ENCODE assay signal across 1 cellular context in the genomic region with DNA sequence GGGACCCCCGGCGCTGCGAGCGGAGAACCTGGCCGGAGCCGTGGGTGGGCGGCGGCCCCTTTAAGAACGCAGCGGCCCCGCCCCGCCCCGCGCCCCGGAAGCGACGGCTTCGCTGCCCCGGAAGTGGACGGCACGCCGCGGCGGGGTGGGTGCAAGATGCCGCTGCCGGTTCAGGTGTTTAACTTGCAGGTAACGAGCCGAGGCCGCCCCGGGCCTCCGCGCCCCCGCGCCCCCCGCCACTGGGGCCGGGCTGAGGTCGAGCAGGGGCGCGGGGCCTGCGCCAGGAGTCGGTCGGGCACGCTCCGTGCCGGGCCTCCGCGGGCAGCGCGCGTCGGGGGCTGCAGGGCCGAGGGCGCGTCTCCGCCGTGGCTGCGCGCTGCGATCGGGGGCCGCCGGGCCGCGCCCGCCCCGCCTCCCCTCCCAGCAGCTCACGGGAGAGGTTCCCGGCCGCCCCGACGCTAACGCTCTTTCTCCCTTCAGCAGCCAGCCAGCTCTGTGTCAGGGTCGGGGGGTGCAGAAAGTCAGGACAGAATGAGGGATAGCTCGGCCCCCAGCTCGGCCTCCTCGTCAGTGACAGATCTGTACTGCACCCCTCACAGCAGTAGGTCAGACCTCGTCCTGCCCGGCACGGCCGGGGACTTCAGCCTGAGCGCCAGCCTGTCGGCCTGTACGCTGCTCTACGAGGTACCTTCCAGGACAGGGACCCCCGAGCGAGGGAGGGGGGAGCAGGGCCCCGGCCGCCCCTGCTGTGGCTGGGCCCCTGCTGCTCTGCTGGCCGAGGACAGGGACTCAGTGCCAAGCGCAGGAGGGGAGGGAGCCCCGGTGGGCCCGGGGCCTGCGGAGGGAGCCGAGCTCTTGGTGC.
TF ChIP-seq lines count a peak whose summit lies in the region.

A gene (plus strand): TSS at position 123 of the 862 bp plus-strand sequence. CDS start 34 bp downstream, at position 157.
A gene with protein sequence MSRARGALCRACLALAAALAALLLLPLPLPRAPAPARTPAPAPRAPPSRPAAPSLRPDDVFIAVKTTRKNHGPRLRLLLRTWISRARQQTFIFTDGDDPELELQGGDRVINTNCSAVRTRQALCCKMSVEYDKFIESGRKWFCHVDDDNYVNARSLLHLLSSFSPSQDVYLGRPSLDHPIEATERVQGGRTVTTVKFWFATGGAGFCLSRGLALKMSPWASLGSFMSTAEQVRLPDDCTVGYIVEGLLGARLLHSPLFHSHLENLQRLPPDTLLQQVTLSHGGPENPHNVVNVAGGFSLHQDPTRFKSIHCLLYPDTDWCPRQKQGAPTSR (minus strand): TSS at position 36 of the 862 bp plus-strand sequence. CDS start 45 bp downstream, outside the sequence.

TF ChIP-seq in K562, 482 proteins besides CTCF, POLR2A, EP300 and RAD21 (continued from another document and continues in another):
- TF ChIP-seq, protein P1, sequence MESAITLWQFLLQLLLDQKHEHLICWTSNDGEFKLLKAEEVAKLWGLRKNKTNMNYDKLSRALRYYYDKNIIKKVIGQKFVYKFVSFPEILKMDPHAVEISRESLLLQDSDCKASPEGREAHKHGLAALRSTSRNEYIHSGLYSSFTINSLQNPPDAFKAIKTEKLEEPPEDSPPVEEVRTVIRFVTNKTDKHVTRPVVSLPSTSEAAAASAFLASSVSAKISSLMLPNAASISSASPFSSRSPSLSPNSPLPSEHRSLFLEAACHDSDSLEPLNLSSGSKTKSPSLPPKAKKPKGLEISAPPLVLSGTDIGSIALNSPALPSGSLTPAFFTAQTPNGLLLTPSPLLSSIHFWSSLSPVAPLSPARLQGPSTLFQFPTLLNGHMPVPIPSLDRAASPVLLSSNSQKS (CRISPR knock-in tag; IDR thresholded peaks at IDR 0.05): no peak
- TF ChIP-seq NR2C1 (IDR thresholded peaks at IDR 0.05): peak; percentile 95
- peak; percentile 96 for TF ChIP-seq NR2C1 (tag; IDR thresholded peaks at IDR 0.05)
- TF ChIP-seq, protein P2, sequence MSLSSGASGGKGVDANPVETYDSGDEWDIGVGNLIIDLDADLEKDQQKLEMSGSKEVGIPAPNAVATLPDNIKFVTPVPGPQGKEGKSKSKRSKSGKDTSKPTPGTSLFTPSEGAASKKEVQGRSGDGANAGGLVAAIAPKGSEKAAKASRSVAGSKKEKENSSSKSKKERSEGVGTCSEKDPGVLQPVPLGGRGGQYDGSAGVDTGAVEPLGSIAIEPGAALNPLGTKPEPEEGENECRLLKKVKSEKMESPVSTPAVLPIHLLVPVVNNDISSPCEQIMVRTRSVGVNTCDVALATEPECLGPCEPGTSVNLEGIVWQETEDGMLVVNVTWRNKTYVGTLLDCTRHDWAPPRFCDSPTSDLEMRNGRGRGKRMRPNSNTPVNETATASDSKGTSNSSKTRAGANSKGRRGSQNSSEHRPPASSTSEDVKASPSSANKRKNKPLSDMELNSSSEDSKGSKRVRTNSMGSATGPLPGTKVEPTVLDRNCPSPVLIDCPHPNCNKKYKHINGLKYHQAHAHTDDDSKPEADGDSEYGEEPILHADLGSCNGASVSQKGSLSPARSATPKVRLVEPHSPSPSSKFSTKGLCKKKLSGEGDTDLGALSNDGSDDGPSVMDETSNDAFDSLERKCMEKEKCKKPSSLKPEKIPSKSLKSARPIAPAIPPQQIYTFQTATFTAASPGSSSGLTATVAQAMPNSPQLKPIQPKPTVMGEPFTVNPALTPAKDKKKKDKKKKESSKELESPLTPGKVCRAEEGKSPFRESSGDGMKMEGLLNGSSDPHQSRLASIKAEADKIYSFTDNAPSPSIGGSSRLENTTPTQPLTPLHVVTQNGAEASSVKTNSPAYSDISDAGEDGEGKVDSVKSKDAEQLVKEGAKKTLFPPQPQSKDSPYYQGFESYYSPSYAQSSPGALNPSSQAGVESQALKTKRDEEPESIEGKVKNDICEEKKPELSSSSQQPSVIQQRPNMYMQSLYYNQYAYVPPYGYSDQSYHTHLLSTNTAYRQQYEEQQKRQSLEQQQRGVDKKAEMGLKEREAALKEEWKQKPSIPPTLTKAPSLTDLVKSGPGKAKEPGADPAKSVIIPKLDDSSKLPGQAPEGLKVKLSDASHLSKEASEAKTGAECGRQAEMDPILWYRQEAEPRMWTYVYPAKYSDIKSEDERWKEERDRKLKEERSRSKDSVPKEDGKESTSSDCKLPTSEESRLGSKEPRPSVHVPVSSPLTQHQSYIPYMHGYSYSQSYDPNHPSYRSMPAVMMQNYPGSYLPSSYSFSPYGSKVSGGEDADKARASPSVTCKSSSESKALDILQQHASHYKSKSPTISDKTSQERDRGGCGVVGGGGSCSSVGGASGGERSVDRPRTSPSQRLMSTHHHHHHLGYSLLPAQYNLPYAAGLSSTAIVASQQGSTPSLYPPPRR (CRISPR knock-in tag; IDR thresholded peaks at IDR 0.05; ENCODE audit: borderline replicate concordance): no peak
- TF ChIP-seq FOXM1 (IDR thresholded peaks at IDR 0.05; ENCODE audit: low read depth): no peak
- 0 out of 2 replicates have a peak, but pooled peaks have one; percentile 42 for TF ChIP-seq FOXM1 (CRISPR knock-in tag; IDR thresholded peaks at IDR 0.05; ENCODE audit: low read depth)
- TF ChIP-seq, protein P3, sequence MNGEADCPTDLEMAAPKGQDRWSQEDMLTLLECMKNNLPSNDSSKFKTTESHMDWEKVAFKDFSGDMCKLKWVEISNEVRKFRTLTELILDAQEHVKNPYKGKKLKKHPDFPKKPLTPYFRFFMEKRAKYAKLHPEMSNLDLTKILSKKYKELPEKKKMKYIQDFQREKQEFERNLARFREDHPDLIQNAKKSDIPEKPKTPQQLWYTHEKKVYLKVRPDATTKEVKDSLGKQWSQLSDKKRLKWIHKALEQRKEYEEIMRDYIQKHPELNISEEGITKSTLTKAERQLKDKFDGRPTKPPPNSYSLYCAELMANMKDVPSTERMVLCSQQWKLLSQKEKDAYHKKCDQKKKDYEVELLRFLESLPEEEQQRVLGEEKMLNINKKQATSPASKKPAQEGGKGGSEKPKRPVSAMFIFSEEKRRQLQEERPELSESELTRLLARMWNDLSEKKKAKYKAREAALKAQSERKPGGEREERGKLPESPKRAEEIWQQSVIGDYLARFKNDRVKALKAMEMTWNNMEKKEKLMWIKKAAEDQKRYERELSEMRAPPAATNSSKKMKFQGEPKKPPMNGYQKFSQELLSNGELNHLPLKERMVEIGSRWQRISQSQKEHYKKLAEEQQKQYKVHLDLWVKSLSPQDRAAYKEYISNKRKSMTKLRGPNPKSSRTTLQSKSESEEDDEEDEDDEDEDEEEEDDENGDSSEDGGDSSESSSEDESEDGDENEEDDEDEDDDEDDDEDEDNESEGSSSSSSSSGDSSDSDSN (IDR thresholded peaks at IDR 0.05; ENCODE audit: borderline replicate concordance in 1 of 2, low read depth in 2 of 2, low read length in 2 of 2): no peak
- TF ChIP-seq, protein P4, sequence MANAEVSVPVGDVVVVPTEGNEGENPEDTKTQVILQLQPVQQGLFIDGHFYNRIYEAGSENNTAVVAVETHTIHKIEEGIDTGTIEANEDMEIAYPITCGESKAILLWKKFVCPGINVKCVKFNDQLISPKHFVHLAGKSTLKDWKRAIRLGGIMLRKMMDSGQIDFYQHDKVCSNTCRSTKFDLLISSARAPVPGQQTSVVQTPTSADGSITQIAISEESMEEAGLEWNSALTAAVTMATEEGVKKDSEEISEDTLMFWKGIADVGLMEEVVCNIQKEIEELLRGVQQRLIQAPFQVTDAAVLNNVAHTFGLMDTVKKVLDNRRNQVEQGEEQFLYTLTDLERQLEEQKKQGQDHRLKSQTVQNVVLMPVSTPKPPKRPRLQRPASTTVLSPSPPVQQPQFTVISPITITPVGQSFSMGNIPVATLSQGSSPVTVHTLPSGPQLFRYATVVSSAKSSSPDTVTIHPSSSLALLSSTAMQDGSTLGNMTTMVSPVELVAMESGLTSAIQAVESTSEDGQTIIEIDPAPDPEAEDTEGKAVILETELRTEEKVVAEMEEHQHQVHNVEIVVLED (CRISPR knock-in tag; IDR thresholded peaks at IDR 0.05): peak; percentile 82
- peak; percentile 93 for TF ChIP-seq SIN3B (IDR thresholded peaks at IDR 0.05; ENCODE audit: low read depth)
- no peak for TF ChIP-seq KHSRP (IDR thresholded peaks at IDR 0.05)
- no peak for TF ChIP-seq EGR1 (conservative IDR thresholded peaks at IDR 0.05)
- peak; percentile 64 to 66; a peak in 1 of 4 replicates for TF ChIP-seq SIN3A (IDR thresholded peaks at IDR 0.05; ENCODE audit: borderline replicate concordance in 2 of 2, control insufficient read depth in 1 of 2, low read depth in 2 of 2, low read length in 2 of 2)
- TF ChIP-seq HNRNPL (IDR thresholded peaks at IDR 0.05; ENCODE audit: low read depth, low read length): no peak
- TF ChIP-seq CTBP1 (IDR thresholded peaks at IDR 0.05; ENCODE audit: borderline replicate concordance): no peak; the same call in 1 of the 2 replicates
- TF ChIP-seq ZNF23 (CRISPR knock-in tag; IDR thresholded peaks at IDR 0.05): no peak
- TF ChIP-seq NR2C2 (CRISPR knock-in tag; IDR thresholded peaks at IDR 0.05): peak; percentile 98
- TF ChIP-seq NR2C2 (tag; IDR thresholded peaks at IDR 0.05): peak; percentile 100
- no peak for TF ChIP-seq DNMT1 (IDR thresholded peaks at IDR 0.05)
- TF ChIP-seq RFX5 (IDR thresholded peaks at IDR 0.05; ENCODE audit: low read depth, low read length): no peak
- TF ChIP-seq POLR3A (IDR thresholded peaks at IDR 0.05; ENCODE audit: borderline replicate concordance, extremely low read depth, insufficient read depth, insufficient read length): no peak
- TF ChIP-seq DMBX1 (CRISPR knock-in tag; IDR thresholded peaks at IDR 0.05; ENCODE audit: borderline replicate concordance): no peak
- no peak for TF ChIP-seq ZNF239 (CRISPR knock-in tag; IDR thresholded peaks at IDR 0.05)
- TF ChIP-seq, protein P5, sequence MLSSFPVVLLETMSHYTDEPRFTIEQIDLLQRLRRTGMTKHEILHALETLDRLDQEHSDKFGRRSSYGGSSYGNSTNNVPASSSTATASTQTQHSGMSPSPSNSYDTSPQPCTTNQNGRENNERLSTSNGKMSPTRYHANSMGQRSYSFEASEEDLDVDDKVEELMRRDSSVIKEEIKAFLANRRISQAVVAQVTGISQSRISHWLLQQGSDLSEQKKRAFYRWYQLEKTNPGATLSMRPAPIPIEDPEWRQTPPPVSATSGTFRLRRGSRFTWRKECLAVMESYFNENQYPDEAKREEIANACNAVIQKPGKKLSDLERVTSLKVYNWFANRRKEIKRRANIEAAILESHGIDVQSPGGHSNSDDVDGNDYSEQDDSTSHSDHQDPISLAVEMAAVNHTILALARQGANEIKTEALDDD (IDR thresholded peaks at IDR 0.05): no peak
- peak in 1 of 2 experiments; percentile 89; a peak in 2 of 4 replicates for TF ChIP-seq KDM4B (IDR thresholded peaks at IDR 0.05; ENCODE audit: borderline replicate concordance in 2 of 2, low read depth in 1 of 2)
- no peak for TF ChIP-seq POU5F1 (IDR thresholded peaks at IDR 0.05; ENCODE audit: borderline replicate concordance, low read depth, low read length, partially characterized antibody)
- no peak for TF ChIP-seq ZNF668 (CRISPR knock-in tag; IDR thresholded peaks at IDR 0.05)
- no peak for TF ChIP-seq ZNF263 (CRISPR knock-in tag; IDR thresholded peaks at IDR 0.05; ENCODE audit: borderline replicate concordance)
- no peak for TF ChIP-seq ZNF707 (CRISPR knock-in tag; conservative IDR thresholded peaks at IDR 0.05)
- no peak for TF ChIP-seq ZC3H4 (CRISPR knock-in tag; IDR thresholded peaks at IDR 0.05; ENCODE audit: borderline replicate concordance)
- TF ChIP-seq BRF1 (IDR thresholded peaks at IDR 0.05; ENCODE audit: borderline replicate concordance, extremely low read depth, insufficient read length): no peak
- no peak for TF ChIP-seq MBD2 (IDR thresholded peaks at IDR 0.05; ENCODE audit: borderline replicate concordance, low read depth)
- TF ChIP-seq PHF8 (IDR thresholded peaks at IDR 0.05; ENCODE audit: borderline replicate concordance, low read length): peak; percentile 59; the same call in 1 of the 2 replicates
- TF ChIP-seq ETV6 (IDR thresholded peaks at IDR 0.05; ENCODE audit: borderline replicate concordance in 1 of 2, low read depth in 2 of 2, low read length in 1 of 2): no peak
- TF ChIP-seq ETV6 (CRISPR knock-in tag; IDR thresholded peaks at IDR 0.05; ENCODE audit: borderline replicate concordance): no peak
- TF ChIP-seq ZFP36 (IDR thresholded peaks at IDR 0.05; ENCODE audit: low read depth, low read length, partially characterized antibody): no peak
- TF ChIP-seq ARID1B (IDR thresholded peaks at IDR 0.05): no peak
- no peak for TF ChIP-seq NCOA1 (IDR thresholded peaks at IDR 0.05; ENCODE audit: low read depth)
- no peak for TF ChIP-seq HNRNPH1 (optimal IDR thresholded peaks at IDR 0.05; ENCODE audit: low read depth, low read length)
- TF ChIP-seq TAF1 (IDR thresholded peaks at IDR 0.05; ENCODE audit: control insufficient read depth, extremely low read depth, insufficient read depth, low read length, severe bottlenecking): peak; percentile 38
- TF ChIP-seq ZNF444 (CRISPR knock-in tag; IDR thresholded peaks at IDR 0.05): no peak
- no peak for TF ChIP-seq SNIP1 (IDR thresholded peaks at IDR 0.05; ENCODE audit: low read depth)
- no peak for TF ChIP-seq SMARCA5 (IDR thresholded peaks at IDR 0.05)
- TF ChIP-seq, protein P6, sequence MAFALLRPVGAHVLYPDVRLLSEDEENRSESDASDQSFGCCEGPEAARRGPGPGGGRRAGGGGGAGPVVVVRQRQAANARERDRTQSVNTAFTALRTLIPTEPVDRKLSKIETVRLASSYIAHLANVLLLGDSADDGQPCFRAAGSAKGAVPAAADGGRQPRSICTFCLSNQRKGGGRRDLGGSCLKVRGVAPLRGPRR (CRISPR knock-in tag; IDR thresholded peaks at IDR 0.05): no peak
- no peak for TF ChIP-seq POLR2H (tag; IDR thresholded peaks at IDR 0.05; ENCODE audit: low read depth)
- no peak for TF ChIP-seq SLC30A9 (CRISPR knock-in tag; IDR thresholded peaks at IDR 0.05)
- no peak for TF ChIP-seq RBM14 (IDR thresholded peaks at IDR 0.05; ENCODE audit: borderline replicate concordance, insufficient read depth, low read depth, low read length)
- peak; percentile 74 for TF ChIP-seq ELF1 (tag; IDR thresholded peaks at IDR 0.05)
- TF ChIP-seq, protein P7, sequence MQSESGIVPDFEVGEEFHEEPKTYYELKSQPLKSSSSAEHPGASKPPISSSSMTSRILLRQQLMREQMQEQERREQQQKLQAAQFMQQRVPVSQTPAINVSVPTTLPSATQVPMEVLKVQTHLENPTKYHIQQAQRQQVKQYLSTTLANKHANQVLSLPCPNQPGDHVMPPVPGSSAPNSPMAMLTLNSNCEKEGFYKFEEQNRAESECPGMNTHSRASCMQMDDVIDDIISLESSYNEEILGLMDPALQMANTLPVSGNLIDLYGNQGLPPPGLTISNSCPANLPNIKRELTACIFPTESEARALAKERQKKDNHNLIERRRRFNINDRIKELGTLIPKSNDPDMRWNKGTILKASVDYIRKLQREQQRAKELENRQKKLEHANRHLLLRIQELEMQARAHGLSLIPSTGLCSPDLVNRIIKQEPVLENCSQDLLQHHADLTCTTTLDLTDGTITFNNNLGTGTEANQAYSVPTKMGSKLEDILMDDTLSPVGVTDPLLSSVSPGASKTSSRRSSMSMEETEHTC (IDR thresholded peaks at IDR 0.05): no peak
